8 cellular contexts compared by ENCODE assay signal in the genomic region with DNA sequence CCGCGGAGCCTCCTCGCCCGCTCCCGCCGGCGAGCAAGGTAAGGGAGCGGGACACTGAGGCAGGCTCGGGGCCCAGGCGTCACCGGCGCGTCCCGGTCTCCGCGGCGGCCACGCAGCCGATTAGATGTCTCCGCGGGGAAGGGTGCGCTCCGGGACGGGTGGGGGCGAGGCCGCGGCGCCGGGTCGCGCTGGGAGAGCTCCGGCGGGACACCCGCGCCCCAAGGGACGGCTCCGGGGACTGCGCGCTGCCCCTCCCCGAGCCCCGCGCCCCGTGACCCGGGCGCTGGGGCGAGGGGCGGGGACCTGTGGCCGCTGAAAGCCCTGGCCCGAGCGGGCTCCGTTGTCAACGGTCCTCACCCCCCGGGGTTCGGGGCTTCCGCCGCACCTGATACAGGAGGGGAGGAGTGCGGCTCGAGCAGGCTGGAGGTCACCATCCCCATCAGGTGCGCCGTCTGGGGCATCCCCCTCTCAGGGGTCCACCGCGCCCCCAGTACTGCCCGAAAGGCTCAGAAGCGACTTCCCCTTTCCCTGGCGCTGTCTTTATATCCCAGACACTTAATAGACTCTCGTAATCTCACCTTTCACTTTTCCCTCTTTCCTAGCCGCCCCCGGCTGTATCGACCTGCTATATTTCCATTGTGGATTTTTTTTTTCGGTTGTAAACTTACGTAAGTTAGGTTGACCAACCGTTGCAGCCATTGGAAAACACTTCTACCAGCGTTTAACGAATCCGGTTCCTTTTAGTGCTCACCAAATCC. TPM values are rescaled to one million over a fixed set of nuclear protein-coding genes. Genes with fewer than 3 reads are reported as not detected.
A peak's percentile ranks its signal among the peaks of the same experiment; 100 is the strongest.
DNase-seq lines count a peak whose midpoint lies in the region; ATAC-seq, FAIRE-seq and TF ChIP-seq lines count a peak whose summit lies in the region.

No MANE protein-coding gene starts in this region.

- TF ChIP-seq RAD21 in Ishikawa (IDR thresholded peaks at IDR 0.05; ENCODE audit: low read depth): no peak
- peak; percentile 76 for TF ChIP-seq RAD21 in HepG2 (CRISPR knock-in tag; IDR thresholded peaks at IDR 0.05)

- TF ChIP-seq POLR2A in HepG2 (IDR thresholded peaks at IDR 0.05; ENCODE audit: insufficient read depth in 1 of 2, low read depth in 2 of 2, low read length in 2 of 2): 0 out of 4 replicates have a peak, but pooled peaks of 1 of the 2 experiments have one; percentile 8

- peak overlapping the region; percentile 78 for H3K4me2 ChIP-seq in HepG2 (ENCODE audit: low read depth, low read length)

- TF ChIP-seq CTCF in coronary artery (IDR thresholded peaks at IDR 0.05) (no peak), HepG2 (CRISPR knock-in tag; IDR thresholded peaks at IDR 0.05) (no peak)

- DNase-seq in EH (ENCODE audit: low read depth) (peak; percentile 76), coronary artery (ENCODE audit: low spot score) (no peak), HepG2 (ENCODE audit: low spot score) (peak; percentile 37), T1000 (lab: John Stamatoyannopoulos, UW) (no peak)
- peak in 3 of 4 experiments; percentile 7 to 26 (median 24) for DNase-seq in activated CD4-positive, CD25-positive, alpha-beta regulatory T cell (lab: John Stamatoyannopoulos, UW)
- peak in 2 of 3 donors; percentile 2 to 32 for DNase-seq in stimulated activated CD4-positive, alpha-beta T cell treated with anti-CD3 and anti-CD28 coated beads, TNF-alpha, amount 100 ng/mL, for 1 hour (ENCODE audit: low read depth in 3 of 3, low spot score in 1 of 3)

- CTCF ChIA-PET in HepG2 (lab: Yijun Ruan, JAX; ENCODE audit: low intra/inter-chr PET ratio, low total read pairs): no interaction called here

- ATAC-seq in GM21529 (IDR thresholded peaks at IDR 0.05; ENCODE audit: unreplicated experiment) (peak; percentile 28), HepG2 (peak; percentile 77)

- H3K4me1 ChIP-seq in HepG2 (ENCODE audit: insufficient read depth, low read length): peaks cover 51% of the 10 kb centered on the region

- no peak for TF ChIP-seq EP300 in Ishikawa (IDR thresholded peaks at IDR 0.05; ENCODE audit: borderline replicate concordance)
- no peak for TF ChIP-seq EP300 in HepG2 (IDR thresholded peaks at IDR 0.05; ENCODE audit: low read depth in 2 of 2, low read length in 2 of 2)
- TF ChIP-seq EP300 in HepG2 (CRISPR knock-in tag; IDR thresholded peaks at IDR 0.05; ENCODE audit: borderline replicate concordance): no peak

- peak overlapping the region; percentile 72 to 86 for H3K27ac ChIP-seq in coronary artery
- peak overlapping the region; percentile 79 for H3K27ac ChIP-seq in HepG2 (ENCODE audit: extremely low read length, insufficient read depth, low read length)

- H3K36me3 ChIP-seq in HepG2 (replicated peaks in 1 of 2; ENCODE audit: control insufficient read depth in 1 of 2, insufficient read depth in 2 of 2, low read length in 2 of 2): peaks cover 4 to 28% of the 10 kb centered on the region in 2 experiments; a peak in 3 of 5 replicates

- H3K4me3 ChIP-seq in coronary artery (peak overlapping the region; percentile 85), HepG2 (replicated peaks in 1 of 3; ENCODE audit: insufficient read depth in 1 of 3, low read depth in 2 of 3, low read length in 3 of 3) (peak overlapping the region; percentile 86 to 97 (median 92))

- peaks cover 39% of the 10 kb centered on the region for H3K79me2 ChIP-seq in HepG2 (ENCODE audit: insufficient read depth, low read length)

- BruUV-seq in HepG2 (replicated peaks; lab: Mats Ljungman, UMichigan): no TSS peak

- intact Hi-C loops in HepG2 (cut with micrococcal nuclease; ENCODE audit: unreplicated experiment): loop anchor here (10.0 kb wide), 1 partner anchor 66 kb away; a partner anchor contains a TSS

- peak overlapping the region; percentile 90 for H3K9ac ChIP-seq in HepG2 (ENCODE audit: insufficient read depth, low read depth, low read length)

- H2AFZ ChIP-seq in HepG2 (ENCODE audit: low read length): no peak overlapping the region

- peaks cover 2% of the 10 kb centered on the region; the same call in 1 of the 2 replicates for H4K20me1 ChIP-seq in HepG2 (ENCODE audit: insufficient read depth, low read length)

- in situ Hi-C loops in HepG2 (cut with HindIII; ENCODE audit: extremely low pct_ligation_motif_present, low pct_unique_long_range_greater_than_20kb): no loop called here

- no peak for FAIRE-seq in HepG2 (lab: Jason Lieb, UNC)

- H3K9me3 ChIP-seq in HepG2 (ENCODE audit: low read length): no peaks in the 10 kb centered on the region

- POLR2A ChIA-PET in HepG2 (lab: Yijun Ruan, JAX): interaction anchor here (1.2 kb wide), 1 partner anchor 68 kb away, joined by 3 read pairs; a partner anchor contains a TSS

- under 1% methylated on average over 23 of the region's 75 CpGs for WGBS in HepG2 (ENCODE audit: low lambda C conversion rate)

- peaks cover 0 to 4% of the 10 kb centered on the region in 2 experiments; a peak in 1 of 5 replicates for H3K27me3 ChIP-seq in HepG2 (ENCODE audit: control insufficient read depth in 1 of 2, insufficient read depth in 2 of 2, low read length in 2 of 2)

TF ChIP-seq in Ishikawa, 13 proteins besides CTCF, POLR2A, EP300 and RAD21:
- TF ChIP-seq, protein P1, sequence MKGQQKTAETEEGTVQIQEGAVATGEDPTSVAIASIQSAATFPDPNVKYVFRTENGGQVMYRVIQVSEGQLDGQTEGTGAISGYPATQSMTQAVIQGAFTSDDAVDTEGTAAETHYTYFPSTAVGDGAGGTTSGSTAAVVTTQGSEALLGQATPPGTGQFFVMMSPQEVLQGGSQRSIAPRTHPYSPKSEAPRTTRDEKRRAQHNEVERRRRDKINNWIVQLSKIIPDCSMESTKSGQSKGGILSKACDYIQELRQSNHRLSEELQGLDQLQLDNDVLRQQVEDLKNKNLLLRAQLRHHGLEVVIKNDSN (IDR thresholded peaks at IDR 0.05): 0 out of 2 replicates have a peak, but pooled peaks have one; percentile 9
- peak; percentile 66; the same call in 1 of the 2 replicates for TF ChIP-seq ZBTB7A (IDR thresholded peaks at IDR 0.05; ENCODE audit: low read depth)
- TF ChIP-seq, protein P2, sequence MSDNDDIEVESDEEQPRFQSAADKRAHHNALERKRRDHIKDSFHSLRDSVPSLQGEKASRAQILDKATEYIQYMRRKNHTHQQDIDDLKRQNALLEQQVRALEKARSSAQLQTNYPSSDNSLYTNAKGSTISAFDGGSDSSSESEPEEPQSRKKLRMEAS (IDR thresholded peaks at IDR 0.05): no peak

TF ChIP-seq in HepG2, 621 proteins besides CTCF, POLR2A, EP300 and RAD21 (continues in another document):
- TF ChIP-seq, protein P3, sequence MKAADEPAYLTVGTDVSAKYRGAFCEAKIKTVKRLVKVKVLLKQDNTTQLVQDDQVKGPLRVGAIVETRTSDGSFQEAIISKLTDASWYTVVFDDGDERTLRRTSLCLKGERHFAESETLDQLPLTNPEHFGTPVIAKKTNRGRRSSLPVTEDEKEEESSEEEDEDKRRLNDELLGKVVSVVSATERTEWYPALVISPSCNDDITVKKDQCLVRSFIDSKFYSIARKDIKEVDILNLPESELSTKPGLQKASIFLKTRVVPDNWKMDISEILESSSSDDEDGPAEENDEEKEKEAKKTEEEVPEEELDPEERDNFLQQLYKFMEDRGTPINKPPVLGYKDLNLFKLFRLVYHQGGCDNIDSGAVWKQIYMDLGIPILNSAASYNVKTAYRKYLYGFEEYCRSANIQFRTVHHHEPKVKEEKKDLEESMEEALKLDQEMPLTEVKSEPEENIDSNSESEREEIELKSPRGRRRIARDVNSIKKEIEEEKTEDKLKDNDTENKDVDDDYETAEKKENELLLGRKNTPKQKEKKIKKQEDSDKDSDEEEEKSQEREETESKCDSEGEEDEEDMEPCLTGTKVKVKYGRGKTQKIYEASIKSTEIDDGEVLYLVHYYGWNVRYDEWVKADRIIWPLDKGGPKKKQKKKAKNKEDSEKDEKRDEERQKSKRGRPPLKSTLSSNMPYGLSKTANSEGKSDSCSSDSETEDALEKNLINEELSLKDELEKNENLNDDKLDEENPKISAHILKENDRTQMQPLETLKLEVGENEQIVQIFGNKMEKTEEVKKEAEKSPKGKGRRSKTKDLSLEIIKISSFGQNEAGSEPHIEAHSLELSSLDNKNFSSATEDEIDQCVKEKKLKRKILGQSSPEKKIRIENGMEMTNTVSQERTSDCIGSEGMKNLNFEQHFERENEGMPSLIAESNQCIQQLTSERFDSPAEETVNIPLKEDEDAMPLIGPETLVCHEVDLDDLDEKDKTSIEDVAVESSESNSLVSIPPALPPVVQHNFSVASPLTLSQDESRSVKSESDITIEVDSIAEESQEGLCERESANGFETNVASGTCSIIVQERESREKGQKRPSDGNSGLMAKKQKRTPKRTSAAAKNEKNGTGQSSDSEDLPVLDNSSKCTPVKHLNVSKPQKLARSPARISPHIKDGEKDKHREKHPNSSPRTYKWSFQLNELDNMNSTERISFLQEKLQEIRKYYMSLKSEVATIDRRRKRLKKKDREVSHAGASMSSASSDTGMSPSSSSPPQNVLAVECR (CRISPR knock-in tag; IDR thresholded peaks at IDR 0.05; ENCODE audit: borderline replicate concordance): peak; percentile 53; the same call in 1 of the 2 replicates

RNA-seq across cellular contexts. Expression of a gene that starts 0.6 kb away (rescaled TPM):
- total RNA-seq in HepG2 (2016; rRNA removed; fragmentation: Illumina TruSeq; extraction: Trizol): 27.3 and 29.9 TPM in 2 replicates
- 68.7 and 75.4 TPM in 2 replicates for total RNA-seq in HepG2 (2016; cell fraction: cytosol; rRNA removed; fragmentation: Illumina TruSeq; extraction: Trizol; ENCODE audit: low read depth)
- total RNA-seq in HepG2 (2016; cell fraction: insoluble cytoplasmic fraction; rRNA removed; fragmentation: Illumina TruSeq; extraction: Trizol): 26.9 and 30.3 TPM in 2 replicates
- 22.7 and 22.8 TPM in 2 replicates for total RNA-seq in HepG2 (2016; cell fraction: membrane; rRNA removed; fragmentation: Illumina TruSeq; extraction: Trizol)
- total RNA-seq in HepG2 (2016; cell fraction: nucleus; rRNA removed; fragmentation: Illumina TruSeq; extraction: Trizol): 29.3 and 30.4 TPM in 2 replicates
- polyA plus RNA-seq in HepG2 (2011; rRNA removed): 45.2 and 48.0 TPM in 2 replicates
- polyA plus RNA-seq in HepG2 (2011; cell fraction: cytosol; rRNA removed): 32.6 and 45.4 TPM in 2 replicates
- polyA plus RNA-seq in HepG2 (2011; cell fraction: nucleus; rRNA removed): 60.5 and 68.2 TPM in 2 replicates
- polyA plus RNA-seq in HepG2 (2012): 18.1 and 18.8 TPM in 2 replicates
- 1.4 and 2.3 TPM in 2 replicates for polyA plus RNA-seq in HepG2 (2016; cell fraction: cytosol; fragmentation: Illumina TruSeq; extraction: Trizol; ENCODE audit: low read depth)
- 18.5 and 22.6 TPM in 2 replicates for polyA plus RNA-seq in HepG2 (2016; cell fraction: insoluble cytoplasmic fraction; fragmentation: Illumina TruSeq; extraction: Trizol; ENCODE audit: low read depth)
- 5.3 and 7.1 TPM in 2 replicates for polyA plus RNA-seq in HepG2 (2016; cell fraction: membrane; fragmentation: Illumina TruSeq; extraction: Trizol; ENCODE audit: low read depth)
- 38.7 and 39.4 TPM in 2 replicates for polyA plus RNA-seq in HepG2 (2016; cell fraction: nucleus; fragmentation: Illumina TruSeq; extraction: Trizol; ENCODE audit: insufficient read depth, low read depth)
- polyA minus RNA-seq in HepG2 (2011; rRNA and poly(A)+ RNA removed; ENCODE audit: low replicate concordance): 94.3 and 206 TPM in 2 replicates
- polyA minus RNA-seq in HepG2 (2011; cell fraction: cytosol; rRNA and poly(A)+ RNA removed): 31.2 and 40.4 TPM in 2 replicates
- polyA minus RNA-seq in HepG2 (2011; cell fraction: nucleus; rRNA and poly(A)+ RNA removed): 59.9 and 69.0 TPM in 2 replicates

Comparison
In these comparisons a context has a peak if more than half of its experiments do, and no peak if none do; other contexts are left out.
1. DNase-seq: peak in EH (single experiment), activated CD4-positive, CD25-positive, alpha-beta regulatory T cell (3 of 4), HepG2 (single experiment) and stimulated activated CD4-positive, alpha-beta T cell treated with anti-CD3 and anti-CD28 coated beads, TNF-alpha, amount 100 ng/mL, for 1 hour (2 of 3); none in coronary artery (single experiment) and T1000 (single experiment).